Comparison of ENCODE assay signal across 8 cellular contexts in genomic region chrX:72126539-72127140, GRCh38. TPM values are rescaled to one million over a fixed set of nuclear protein-coding genes. Genes with fewer than 3 reads are reported as not detected.
DNase-seq lines count a peak whose midpoint lies in the region; ATAC-seq and TF ChIP-seq lines count a peak whose summit lies in the region.

No MANE protein-coding gene starts in this region.

- BruUV-seq in Calu3 (replicated peaks; lab: Mats Ljungman, UMichigan) (no TSS peak), PC-9 (replicated peaks; lab: Mats Ljungman, UMichigan) (no TSS peak)

- H3K9me3 ChIP-seq in PC-9 (ENCODE audit: insufficient read depth, low read depth) (no peaks in the 10 kb centered on the region), fibroblast of lung (ENCODE audit: control insufficient read depth, insufficient read depth, low read depth, low read length) (no peaks in the 10 kb centered on the region)

- no peak overlapping the region for H3K4me3 Mint-ChIP-seq in Calu3 (ENCODE audit: low read depth, unreplicated experiment)
- no peak overlapping the region for H3K4me3 Mint-ChIP-seq in activated T-cell treated with anti-CD3 and anti-CD28 coated beads, Interleukin-2, amount 50 U/mL, for 24 hours
- H3K4me3 Mint-ChIP-seq in nephron = peak overlapping the region; percentile 2 to 63 (median 63)

- no peak overlapping the region for H3K9ac ChIP-seq in fibroblast of lung (ENCODE audit: insufficient read depth, low read length)

- H3K4me2 ChIP-seq in PC-9 = no peak overlapping the region
- no peak overlapping the region for H3K4me2 ChIP-seq in fibroblast of lung (ENCODE audit: extremely low read depth, insufficient read depth, low read length)

- H2AFZ ChIP-seq in PC-9 (no peak overlapping the region), fibroblast of lung (ENCODE audit: low read length) (no peak overlapping the region)

- H3F3A ChIP-seq in PC-9 (ENCODE audit: insufficient read depth, low read depth) = no peaks in the 10 kb centered on the region

- CTCF ChIA-PET in Calu3 (lab: Charles Lee) (interaction anchor here (0.9 to 1.5 kb wide), 5 partner anchors 96 to 128 kb away, joined by 4 to 8 read pairs (median 5); no protein-coding TSS in a partner anchor), PC-9 (lab: Charles Lee) (interaction anchor here (0.7 kb wide), 1 partner anchor 127 kb away, joined by 4 read pairs; no protein-coding TSS in a partner anchor)

- H3K9me2 ChIP-seq in PC-9 (ENCODE audit: insufficient read depth) = no peaks in the 10 kb centered on the region

- intact Hi-C loops in Calu3 (cut with micrococcal nuclease; ENCODE audit: unreplicated experiment) (loop anchor here (1.0 kb wide), 2 partner anchors 108 to 127 kb away; no protein-coding TSS in a partner anchor), PC-9 (cut with micrococcal nuclease; ENCODE audit: unreplicated experiment) (loop anchor here (1.0 to 5.0 kb wide), 3 partner anchors 109 to 269 kb away; no protein-coding TSS in a partner anchor)

- H3K9me3 Mint-ChIP-seq in Calu3 (ENCODE audit: low read depth, unreplicated experiment) (no peaks in the 10 kb centered on the region), nephron (peaks cover 18% of the 10 kb centered on the region)
- no peaks in the 10 kb centered on the region for H3K9me3 Mint-ChIP-seq in activated T-cell treated with anti-CD3 and anti-CD28 coated beads, Interleukin-2, amount 50 U/mL, for 24 hours

- H4K20me1 ChIP-seq in PC-9 (ENCODE audit: insufficient read depth) (no peaks in the 10 kb centered on the region), fibroblast of lung (ENCODE audit: control insufficient read depth, extremely low read depth, insufficient read depth, low read length) (no peaks in the 10 kb centered on the region)

- no peak overlapping the region for H3K27ac Mint-ChIP-seq in Calu3 (ENCODE audit: unreplicated experiment)
- H3K27ac Mint-ChIP-seq in activated T-cell treated with anti-CD3 and anti-CD28 coated beads, Interleukin-2, amount 50 U/mL, for 24 hours = no peak overlapping the region
- H3K27ac Mint-ChIP-seq in nephron = peak overlapping the region; percentile 67 to 83 (median 76)

- H3K27ac ChIP-seq in PC-9 (no peak overlapping the region), fibroblast of lung (ENCODE audit: insufficient read depth, low read length) (no peak overlapping the region)

- DNase-seq in Calu3 (peak; percentile 84), KG1 (lab: John Stamatoyannopoulos, UW) (peak; percentile 30), PC-9 (peak in 1 of 2 experiments; percentile 73), fibroblast of lung (ENCODE audit: low read depth in 2 of 2) (peak; percentile 83 to 91)
- peak; percentile 91 for DNase-seq in activated T-cell treated with anti-CD3 and anti-CD28 coated beads, Interleukin-2, amount 50 U/mL, for 24 hours
- peak; percentile 72 for DNase-seq in stimulated activated naive CD4-positive, alpha-beta T cell treated with Interleukin-2 at 50 U/mL for 16 hours (lab: John Stamatoyannopoulos, UW)

- H3K36me3 Mint-ChIP-seq in Calu3 (ENCODE audit: insufficient read depth, unreplicated experiment) (peaks cover 5% of the 10 kb centered on the region), nephron (ENCODE audit: low read depth) (peaks cover 21% of the 10 kb centered on the region)
- H3K36me3 Mint-ChIP-seq in activated T-cell treated with anti-CD3 and anti-CD28 coated beads, Interleukin-2, amount 50 U/mL, for 24 hours (ENCODE audit: low read depth) = no peaks in the 10 kb centered on the region

- peak; percentile 65 for TF ChIP-seq CTCF in Calu3 (IDR thresholded peaks at IDR 0.05; ENCODE audit: unreplicated experiment)
- TF ChIP-seq CTCF in PC-9 (conservative IDR thresholded peaks at IDR 0.05) = peak; percentile 81
- TF ChIP-seq CTCF in fibroblast of lung (conservative IDR thresholded peaks at IDR 0.05 in 1 of 2, IDR thresholded peaks at IDR 0.05 in 1 of 2; ENCODE audit: low read depth in 1 of 2, low read length in 2 of 2) = peak; percentile 67 to 81
- peak; percentile 70 to 73 (median 71) for TF ChIP-seq CTCF in nephron (IDR thresholded peaks at IDR 0.05; ENCODE audit: unreplicated experiment in 3 of 3)

- peaks cover 17% of the 10 kb centered on the region; the same call in 1 of the 2 replicates for H3K27me3 ChIP-seq in PC-9 (ENCODE audit: insufficient read depth, low read depth)
- no peaks in the 10 kb centered on the region for H3K27me3 ChIP-seq in fibroblast of lung (ENCODE audit: control insufficient read depth, insufficient read depth, low read length)

- H3K36me3 ChIP-seq in PC-9 (ENCODE audit: low read depth) = no peaks in the 10 kb centered on the region
- peaks cover 3% of the 10 kb centered on the region for H3K36me3 ChIP-seq in fibroblast of lung (ENCODE audit: control insufficient read depth, insufficient read depth, low read length)

- no peak overlapping the region for H3K4me3 ChIP-seq in PC-9
- no peak overlapping the region for H3K4me3 ChIP-seq in fibroblast of lung (replicated peaks in 1 of 4; ENCODE audit: control extremely low read depth in 1 of 4, insufficient read depth in 1 of 4, low read depth in 3 of 4, low read length in 4 of 4)

- no peaks in the 10 kb centered on the region for H3K4me1 Mint-ChIP-seq in Calu3 (ENCODE audit: low read depth, unreplicated experiment)
- H3K4me1 Mint-ChIP-seq in activated T-cell treated with anti-CD3 and anti-CD28 coated beads, Interleukin-2, amount 50 U/mL, for 24 hours (ENCODE audit: low read depth) = peaks cover 31% of the 10 kb centered on the region
- H3K4me1 Mint-ChIP-seq in nephron = peaks cover 62% of the 10 kb centered on the region

- ATAC-seq in GM21367 (IDR thresholded peaks at IDR 0.05; ENCODE audit: unreplicated experiment) = peak; percentile 62

- H3K27me3 Mint-ChIP-seq in Calu3 (ENCODE audit: unreplicated experiment) (peaks cover 59% of the 10 kb centered on the region), nephron (ENCODE audit: low read depth) (no peaks in the 10 kb centered on the region)
- peaks cover 88% of the 10 kb centered on the region for H3K27me3 Mint-ChIP-seq in activated T-cell treated with anti-CD3 and anti-CD28 coated beads, Interleukin-2, amount 50 U/mL, for 24 hours

- POLR2A ChIA-PET in PC-9 (lab: Charles Lee; ENCODE audit: unreplicated experiment) = no interaction called here

- H3K4me1 ChIP-seq in PC-9 (replicated peaks; ENCODE audit: insufficient read depth) (no peaks in the 10 kb centered on the region), fibroblast of lung (ENCODE audit: control insufficient read depth, extremely low read depth, insufficient read depth, low read length) (peaks cover 13% of the 10 kb centered on the region)

- H3K79me2 ChIP-seq in PC-9 (ENCODE audit: low read depth) = no peaks in the 10 kb centered on the region
- no peaks in the 10 kb centered on the region for H3K79me2 ChIP-seq in fibroblast of lung (ENCODE audit: control insufficient read depth, insufficient read depth, low read length)

RNA-seq across cellular contexts. Expression of gene RTL5, which starts 5.1 kb away (rescaled TPM):
- total RNA-seq in Calu3 (2022) (0.07 and 0.22 TPM in 2 replicates), PC-9 (2021) (not detected in 2 replicates), fibroblast of lung (2.8 and 4.5 TPM in 2 replicates)
- polyA plus RNA-seq in fibroblast of lung = 4.2 and 6.9 TPM in 2 replicates
- polyA plus RNA-seq in fibroblast of lung (2012) = 8.5 and 12.0 TPM in 2 replicates
- 17.0 and 26.7 TPM in 2 replicates for polyA minus RNA-seq in fibroblast of lung (ENCODE audit: low replicate concordance)

RNA-seq across cellular contexts. Expression of gene PIN4, which starts 54.9 kb away (rescaled TPM):
- total RNA-seq in Calu3 (2022) (17.2 and 19.4 TPM in 2 replicates), PC-9 (2021) (5.8 and 9.7 TPM in 2 replicates), fibroblast of lung (5.1 and 19.8 TPM in 2 replicates)
- polyA plus RNA-seq in fibroblast of lung = 22.0 and 30.9 TPM in 2 replicates
- polyA plus RNA-seq in fibroblast of lung (2012) = 34.8 and 39.2 TPM in 2 replicates
- polyA minus RNA-seq in fibroblast of lung (ENCODE audit: low replicate concordance) = not detected in 2 replicates

Comparison
In these comparisons a context has a peak if more than half of its experiments do, and no peak if none do; other contexts are left out.
1. H3K27ac Mint-ChIP-seq: peak in nephron (3 of 3); none in Calu3 (single experiment) and activated T-cell treated with anti-CD3 and anti-CD28 coated beads, Interleukin-2, amount 50 U/mL, for 24 hours (single experiment).
2. H3K4me3 Mint-ChIP-seq: peak in nephron (3 of 3); none in Calu3 (single experiment) and activated T-cell treated with anti-CD3 and anti-CD28 coated beads, Interleukin-2, amount 50 U/mL, for 24 hours (single experiment).
3. Peak in every context shown above with its lines, with median percentiles within 50 percentile points of each other: CTCF ChIP-seq.